Comparison of ENCODE assay signal across 21 cellular contexts in the genomic region with DNA sequence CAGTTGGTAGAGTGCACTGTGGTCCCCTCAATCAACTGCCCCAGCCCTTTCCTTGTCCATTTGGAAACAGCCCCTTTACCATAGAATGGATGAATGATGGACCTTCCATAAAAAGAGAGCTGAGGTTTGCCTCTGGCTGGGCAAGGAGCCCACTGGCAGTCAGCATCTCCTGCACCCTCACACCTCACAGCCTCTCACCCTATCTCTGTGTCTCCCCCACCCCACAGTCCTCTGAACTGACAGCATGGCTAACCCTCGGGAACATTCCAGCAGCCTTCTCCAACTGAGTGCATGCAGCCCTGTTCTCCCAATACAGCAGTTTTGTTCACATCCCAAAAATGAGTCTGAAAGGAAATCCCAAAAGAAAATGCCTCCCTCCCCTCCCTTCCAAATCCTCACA. TPM values are rescaled to one million over a fixed set of nuclear protein-coding genes. Genes with fewer than 3 reads are reported as not detected.
"Had no signal": no experiment of that assay in that cellular context is flagged by ENCODE, and none has a peak within 500 bp of the region (broad histone marks: within the 10 kb centered on the region; RNA-seq: fewer than 3 reads in every experiment).

No MANE protein-coding gene starts in this region.

- H3K9me3 ChIP-seq: adrenal gland, ascending aorta, body of pancreas had no signal

- DNase-seq: activated CD4-positive, alpha-beta memory T cell treated with anti-CD3 and anti-CD28 coated beads for 36 hours; activated CD4-positive, alpha-beta T cell treated with anti-CD3 and anti-CD28 coated beads, Interleukin-2, amount 10 ng/mL, durations not matched to agents 7 days and 5 days; activated CD4-positive, CD25-positive, alpha-beta regulatory T cell; activated CD8-positive, alpha-beta memory T cell treated with anti-CD3 and anti-CD28 coated beads for 24 hours; activated gamma-delta T cell treated with Interleukin-2 at 50 U/mL for 16 hours; activated naive CD4-positive, alpha-beta T cell treated with anti-CD3 and anti-CD28 coated beads, Interleukin-2, amount 50 U/mL, for 16 hours; activated naive CD8-positive, alpha-beta T cell treated with anti-CD3 and anti-CD28 coated beads, Interleukin-2, amount 10 ng/mL, durations not matched to agents 7 days and 5 days; activated T-cell treated with anti-CD3 and anti-CD28 coated beads, Interleukin-2, amount 50 U/mL, for 4 hours; adrenal gland; body of pancreas; NCI-H1092; NCI-H1417; NCI-H2029 treated with DMSO at 0.1 percent for 48 hours; NCI-H345; NCI-H510A treated with DMSO at 0.1 percent for 48 hours; NK-92 treated with Interleukin-12 subunit alpha and Interleukin-12 subunit beta, amount 100 ng/mL, for 24 hours; SIG-M5 had no signal

- H3K9me3 Mint-ChIP-seq: activated CD4-positive, alpha-beta memory T cell treated with anti-CD3 and anti-CD28 coated beads for 36 hours; activated CD4-positive, alpha-beta T cell treated with anti-CD3 and anti-CD28 coated beads, Interleukin-2, amount 10 ng/mL, durations not matched to agents 7 days and 5 days; activated naive CD8-positive, alpha-beta T cell treated with anti-CD3 and anti-CD28 coated beads, Interleukin-2, amount 10 ng/mL, durations not matched to agents 7 days and 5 days; activated T-cell treated with anti-CD3 and anti-CD28 coated beads, Interleukin-2, amount 50 U/mL, for 4 hours had no signal

- H3K27ac ChIP-seq: adrenal gland, ascending aorta, body of pancreas, KMS-11, VCaP had no signal

- H3K27me3 ChIP-seq: adrenal gland, ascending aorta, body of pancreas had no signal

- H3K27me3 Mint-ChIP-seq: activated CD4-positive, alpha-beta memory T cell treated with anti-CD3 and anti-CD28 coated beads for 36 hours; activated CD4-positive, alpha-beta T cell treated with anti-CD3 and anti-CD28 coated beads, Interleukin-2, amount 10 ng/mL, durations not matched to agents 7 days and 5 days; activated naive CD8-positive, alpha-beta T cell treated with anti-CD3 and anti-CD28 coated beads, Interleukin-2, amount 10 ng/mL, durations not matched to agents 7 days and 5 days had no signal

- H3K36me3 ChIP-seq: adrenal gland, ascending aorta had no signal

- H3K4me3 ChIP-seq: adrenal gland, ascending aorta, body of pancreas had no signal

- H3K4me3 Mint-ChIP-seq: activated CD4-positive, alpha-beta memory T cell treated with anti-CD3 and anti-CD28 coated beads for 36 hours; activated CD4-positive, alpha-beta T cell treated with anti-CD3 and anti-CD28 coated beads, Interleukin-2, amount 10 ng/mL, durations not matched to agents 7 days and 5 days; activated naive CD8-positive, alpha-beta T cell treated with anti-CD3 and anti-CD28 coated beads, Interleukin-2, amount 10 ng/mL, durations not matched to agents 7 days and 5 days; activated T-cell treated with anti-CD3 and anti-CD28 coated beads, Interleukin-2, amount 50 U/mL, for 4 hours had no signal

- ATAC-seq: activated T-cell treated with anti-CD3 and anti-CD28 coated beads, Interleukin-2, amount 50 U/mL, for 4 hours; body of pancreas; HepG2 had no signal

- H3K27ac Mint-ChIP-seq: activated CD4-positive, alpha-beta memory T cell treated with anti-CD3 and anti-CD28 coated beads for 36 hours; activated naive CD8-positive, alpha-beta T cell treated with anti-CD3 and anti-CD28 coated beads, Interleukin-2, amount 10 ng/mL, durations not matched to agents 7 days and 5 days had no signal

- H3K4me2 ChIP-seq: KMS-11 had no signal

- H3K4me1 ChIP-seq: adrenal gland, ascending aorta, body of pancreas had no signal

RNA-seq across cellular contexts. Expression of a gene that starts 51.7 kb away (rescaled TPM):
- total RNA-seq: HepG2 had no signal
